In the genomic region with DNA sequence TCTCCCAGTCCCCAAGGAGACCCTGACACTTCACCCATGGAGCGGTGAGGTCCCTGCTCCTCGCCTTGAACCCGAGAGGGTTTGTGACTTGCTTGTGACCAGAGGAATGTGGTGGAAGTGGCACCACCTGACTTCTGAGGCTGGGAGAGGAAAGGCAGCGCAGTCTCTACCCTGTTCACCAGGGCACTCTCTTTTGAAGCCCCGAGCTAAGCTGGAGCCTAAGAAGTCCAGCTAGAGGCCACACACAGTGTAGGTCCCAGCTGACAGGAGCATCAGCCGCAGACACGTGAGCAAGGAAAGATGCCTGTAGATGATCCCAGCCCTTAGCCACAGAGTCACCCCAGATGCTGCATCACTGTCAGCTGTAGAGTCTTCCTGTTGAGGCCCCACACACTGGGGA, we compare ENCODE assay signal across 32 cellular contexts. TPM values are rescaled to one million over a fixed set of nuclear protein-coding genes. Genes with fewer than 3 reads are reported as not detected.
DNase-seq lines count a peak whose midpoint lies in the region; ATAC-seq and TF ChIP-seq lines count a peak whose summit lies in the region.
"Had no signal": no experiment of that assay in that cellular context is flagged by ENCODE, and none has a peak within 500 bp of the region (broad histone marks: within the 10 kb centered on the region; RNA-seq: fewer than 3 reads in every experiment).

No MANE protein-coding gene starts in this region.

- intact Hi-C loops in esophagus muscularis mucosa (cut with DNase I) = loop anchor here (5.0 kb wide), 1 partner anchor 63 kb away; no protein-coding TSS in a partner anchor
- intact Hi-C loops in posterior vena cava (cut with DNase I) = loop anchor here (1.0 to 5.0 kb wide), 2 partner anchors 17 to 63 kb away; no protein-coding TSS in a partner anchor
- intact Hi-C loops in transverse colon (cut with DNase I; ENCODE audit: low total_unique reads) = no loop called here

- H3K4me1 ChIP-seq in NT2/D1 (ENCODE audit: insufficient read depth, insufficient read length) (peaks cover 11% of the 10 kb centered on the region), esophagus muscularis mucosa (peaks cover 34 to 77% (median 75%) of the 10 kb centered on the region in 4 donors), transverse colon (peaks cover 9 to 32% (median 9%) of the 10 kb centered on the region in 4 donors)
- H3K4me1 ChIP-seq: colonic mucosa had no signal

- peak overlapping the region; percentile 91 to 96 (median 94) for H3K27ac ChIP-seq in esophagus muscularis mucosa (replicated peaks in 1 of 4)
- H3K27ac ChIP-seq in transverse colon = peak overlapping the region; percentile 85 to 92 (median 90)
- H3K27ac ChIP-seq: cardiac muscle cell, colonic mucosa had no signal

- DNase-seq in NT2/D1 (ENCODE audit: low read depth, low spot score) = no peak
- no peak for DNase-seq in esophagus muscularis mucosa (ENCODE audit: extremely low spot score)
- DNase-seq in posterior vena cava (ENCODE audit: low spot score) = peak; percentile 55
- DNase-seq in transverse colon = no peak
- DNase-seq in NK-92 (lab: John Stamatoyannopoulos, UW; ENCODE audit: unreplicated experiment) = no peak
- no peak for DNase-seq in HK-2 (ENCODE audit: unreplicated experiment)
- DNase-seq: activated CD4-positive, alpha-beta T cell treated with anti-CD3 and anti-CD28 coated beads for 36 hours; activated CD8-positive, alpha-beta T cell treated with anti-CD3 and anti-CD28 coated beads, Interleukin-2, amount 10 ng/mL, durations not matched to agents 7 days and 5 days; aorta; BE2C; colonic mucosa; DMS 273 treated with DMSO at 0.1 percent for 48 hours; effector memory CD4-positive, alpha-beta T cell; EL; erythroblast; foreskin fibroblast; heart left ventricle; islet precursor cell; left lung; mesendoderm; naive B cell; NCI-H1436 treated with DMSO at 0.1 percent for 48 hours; nucleus accumbens; SHP77 treated with DMSO at 0.1 percent for 48 hours; stimulated activated naive B cell treated with anti-CD40 and anti-IgM and Interleukin-4, amounts not matched to agents 10 μg/mL and 1 μg/mL and 100 μg/mL, for 72 hours had no signal

- H3K36me3 ChIP-seq in NT2/D1 (ENCODE audit: insufficient read depth, insufficient read length, low read length) = peaks cover 10% of the 10 kb centered on the region
- peaks cover 0 to 7% (median 2%) of the 10 kb centered on the region in 4 donors for H3K36me3 ChIP-seq in esophagus muscularis mucosa
- H3K36me3 ChIP-seq in transverse colon = no peaks in the 10 kb centered on the region
- H3K36me3 ChIP-seq: BE2C, cardiac muscle cell, colonic mucosa, left lung, suprapubic skin had no signal

- no peak for TF ChIP-seq POLR2A in esophagus muscularis mucosa (IDR thresholded peaks at IDR 0.05; ENCODE audit: low read depth)
- no peak for TF ChIP-seq POLR2A in transverse colon (IDR thresholded peaks at IDR 0.05)

- H3K27me3 ChIP-seq in NT2/D1 (ENCODE audit: insufficient read depth, insufficient read length) (peaks cover 18% of the 10 kb centered on the region), esophagus muscularis mucosa (no peaks in the 10 kb centered on the region), transverse colon (no peaks in the 10 kb centered on the region)
- H3K27me3 ChIP-seq: BE2C, cardiac muscle cell, colonic mucosa, suprapubic skin had no signal

- ATAC-seq in GM18519 (IDR thresholded peaks at IDR 0.05; ENCODE audit: low FRiP score, unreplicated experiment) = no peak
- ATAC-seq: activated CD4-positive, alpha-beta T cell treated with anti-CD3 and anti-CD28 coated beads for 36 hours; activated CD8-positive, alpha-beta T cell treated with anti-CD3 and anti-CD28 coated beads, Interleukin-2, amount 10 ng/mL, durations not matched to agents 7 days and 5 days; activated naive CD4-positive, alpha-beta T cell treated with anti-CD3 and anti-CD28 coated beads, Interleukin-2, amount 50 U/mL, for 72 hours; heart left ventricle; left lung; stimulated activated naive B cell treated with anti-CD40 and anti-IgM and Interleukin-4, amounts not matched to agents 10 μg/mL and 1 μg/mL and 100 μg/mL, for 72 hours had no signal

- TF ChIP-seq EP300 in esophagus muscularis mucosa (IDR thresholded peaks at IDR 0.05) = no peak
- TF ChIP-seq EP300 in transverse colon (IDR thresholded peaks at IDR 0.05; ENCODE audit: low read depth) = no peak

- TF ChIP-seq CTCF in esophagus muscularis mucosa (IDR thresholded peaks at IDR 0.05) (no peak), transverse colon (IDR thresholded peaks at IDR 0.05) (no peak)

- 96% methylated on average over 5 of the region's 7 CpGs for WGBS in esophagus muscularis mucosa
- 84% methylated on average over 7 of the region's 7 CpGs; no CpG with 5 or more reads in 1 of the 2 donors for WGBS in transverse colon (ENCODE audit: low coverage in 1 of 2), 2 donors

- peak overlapping the region; percentile 36 for H3K9ac ChIP-seq in NT2/D1 (ENCODE audit: insufficient read length, low read depth)

- H3K9me3 ChIP-seq in NT2/D1 (ENCODE audit: insufficient read depth, low read length) (no peaks in the 10 kb centered on the region), esophagus muscularis mucosa (no peaks in the 10 kb centered on the region), transverse colon (no peaks in the 10 kb centered on the region)
- H3K9me3 ChIP-seq: BE2C, colonic mucosa, heart left ventricle, left lung, suprapubic skin had no signal

- in situ Hi-C loops in transverse colon (cut with MboI; ENCODE audit: low pct_ligation_motif_present in 1 of 4, low pct_unique_long_range_greater_than_20kb in 1 of 4, low sequenced_read_pairs in 3 of 4) = no loop called here

- H3K4me3 ChIP-seq in NT2/D1 (ENCODE audit: insufficient read length, low read depth) (no peak overlapping the region), esophagus muscularis mucosa (no peak overlapping the region), transverse colon (no peak overlapping the region)
- H3K4me3 ChIP-seq: cardiac muscle cell, colonic mucosa, left lung, skin epidermis had no signal

RNA-seq across cellular contexts. Expression of a gene that starts 1.7 kb away (rescaled TPM):
- total RNA-seq in esophagus muscularis mucosa = 10 to 100 TPM; 29.5 to 57.0 (median 41.3) TPM
- total RNA-seq in posterior vena cava = 10 to 100 TPM; 45.7 to 55.9 TPM
- 10 to 100 TPM; 11.0 to 30.8 (median 13.1) TPM for total RNA-seq in transverse colon
- total RNA-seq: activated CD4-positive, alpha-beta T cell treated with anti-CD3 and anti-CD28 coated beads for 36 hours; activated CD8-positive, alpha-beta T cell treated with anti-CD3 and anti-CD28 coated beads, Interleukin-2, amount 10 ng/mL, durations not matched to agents 7 days and 5 days; activated naive CD4-positive, alpha-beta T cell treated with anti-CD3 and anti-CD28 coated beads, Interleukin-2, amount 50 U/mL, for 72 hours; activated T-helper 2 cell treated with anti-CD3 and anti-CD28 coated beads, Interferon-gamma antibody, Interleukin-2, Interleukin-4, amounts not matched to agents 10 μg/mL and 5 μg/mL and 100 μg/mL, durations not matched to agents 14 hours and 24 hours and 36 hours; T-helper 2 cell treated with Interferon-gamma antibody and Interleukin-4, amounts not matched to agents 100 ng/mL and 5 ng/mL, for 36 hours had no signal
